8 cellular contexts compared by ENCODE assay signal in genomic region chr14:52695481-52696091, GRCh38. TPM values are rescaled to one million over a fixed set of nuclear protein-coding genes. Genes with fewer than 3 reads are reported as not detected.
DNase-seq lines count a peak whose midpoint lies in the region; ATAC-seq, FAIRE-seq and TF ChIP-seq lines count a peak whose summit lies in the region.

Gene ERO1A, minus strand, starts transcription at chr14:52695558. Its CDS starts 77 bp downstream, at chr14:52695481.

- peaks cover 0 to 9% (median 0%) of the 10 kb centered on the region in 11 experiments; a peak in 3 of 22 replicates for H3K36me3 ChIP-seq in BLaER1 treated with 17β-estradiol and CSF1 and Interleukin-3, amounts not matched to agents 10 nM and 100 nM
- H3K36me3 ChIP-seq in lower lobe of right lung = no peaks in the 10 kb centered on the region

- H3K27ac ChIP-seq in BLaER1 treated with 17β-estradiol and CSF1 and Interleukin-3, amounts not matched to agents 10 nM and 100 nM = peak within 1 kb of the TSS; percentile 91 to 97 (median 94)
- peak within 1 kb of the TSS; percentile 98 for H3K27ac ChIP-seq in lower lobe of right lung

- intact Hi-C loops in lower lobe of right lung (cut with DNase I) = no loop called here

- DNase-seq in GM19239 (ENCODE audit: insufficient read length, low spot score) (peak; percentile 53), NCI-H510A (lab: John Stamatoyannopoulos, UW) (peak; percentile 58), ecto neural progenitor cell (ENCODE audit: low spot score) (peak; percentile 84), lower lobe of right lung (peak; percentile 91)
- peak; percentile 75 to 81 for DNase-seq in activated CD4-positive, alpha-beta T cell treated with anti-CD3 and anti-CD28 coated beads, Interleukin-2, amount 50 U/mL, for 48 hours
- peak; percentile 21 to 72 (median 28) for DNase-seq in stimulated activated CD4-positive, alpha-beta T cell treated with anti-CD3 and anti-CD28 coated beads, TNF-alpha, amount 100 ng/mL, for 24 hours (ENCODE audit: low read depth in 3 of 3)

- peaks cover 33 to 59% (median 44%) of the 10 kb centered on the region in 10 experiments for H3K4me1 ChIP-seq in BLaER1 treated with 17β-estradiol and CSF1 and Interleukin-3, amounts not matched to agents 10 nM and 100 nM
- peaks cover 46% of the 10 kb centered on the region for H3K4me1 ChIP-seq in lower lobe of right lung

- no peaks in the 10 kb centered on the region for H3K27me3 ChIP-seq in BLaER1 treated with 17β-estradiol and CSF1 and Interleukin-3, amounts not matched to agents 10 nM and 100 nM
- H3K27me3 ChIP-seq in lower lobe of right lung (ENCODE audit: low read depth) = no peaks in the 10 kb centered on the region

- ATAC-seq in HG03439 (IDR thresholded peaks at IDR 0.05; ENCODE audit: unreplicated experiment) (peak; percentile 74), lower lobe of right lung (peak; percentile 96)

- no peak for TF ChIP-seq CTCF in lower lobe of right lung (IDR thresholded peaks at IDR 0.05)

- H3K4me2 ChIP-seq in BLaER1 treated with 17β-estradiol and CSF1 and Interleukin-3, amounts not matched to agents 10 nM and 100 nM = peak within 1 kb of the TSS; percentile 65 to 90 (median 79)

- peak; percentile 28 for FAIRE-seq in GM19239 (lab: Jason Lieb, UNC)

- peak within 1 kb of the TSS; percentile 88 to 99 (median 96) for H3K4me3 ChIP-seq in BLaER1 treated with 17β-estradiol and CSF1 and Interleukin-3, amounts not matched to agents 10 nM and 100 nM
- H3K4me3 ChIP-seq in lower lobe of right lung = peak within 1 kb of the TSS; percentile 77

- peaks cover 0 to 45% (median 28%) of the 10 kb centered on the region in 11 experiments; a peak in 13 of 22 replicates for H4K20me1 ChIP-seq in BLaER1 treated with 17β-estradiol and CSF1 and Interleukin-3, amounts not matched to agents 10 nM and 100 nM

- peak within 1 kb of the TSS; percentile 92 to 98 (median 95) for H3K9ac ChIP-seq in BLaER1 treated with 17β-estradiol and CSF1 and Interleukin-3, amounts not matched to agents 10 nM and 100 nM

- no peaks in the 10 kb centered on the region for H3K9me3 ChIP-seq in BLaER1 treated with 17β-estradiol and CSF1 and Interleukin-3, amounts not matched to agents 10 nM and 100 nM (replicated peaks in 1 of 11)
- H3K9me3 ChIP-seq in lower lobe of right lung = no peaks in the 10 kb centered on the region

RNA-seq across cellular contexts. Expression of gene ERO1A, which starts in this region (rescaled TPM):
- total RNA-seq in lower lobe of right lung = 41.9 TPM

Comparison
In these comparisons a context has a peak if more than half of its experiments do, and no peak if none do; other contexts are left out.
1. Peak in every context shown above with its lines: DNase-seq, ATAC-seq, H3K4me3 ChIP-seq and H3K27ac ChIP-seq.
2. DNase-seq: peak in every context shown above with its lines; median percentile 91 in lower lobe of right lung; 84 in ecto neural progenitor cell; 78 in activated CD4-positive, alpha-beta T cell treated with anti-CD3 and anti-CD28 coated beads, Interleukin-2, amount 50 U/mL, for 48 hours; 58 in NCI-H510A; 53 in GM19239; 28 in stimulated activated CD4-positive, alpha-beta T cell treated with anti-CD3 and anti-CD28 coated beads, TNF-alpha, amount 100 ng/mL, for 24 hours.